In the genomic region with DNA sequence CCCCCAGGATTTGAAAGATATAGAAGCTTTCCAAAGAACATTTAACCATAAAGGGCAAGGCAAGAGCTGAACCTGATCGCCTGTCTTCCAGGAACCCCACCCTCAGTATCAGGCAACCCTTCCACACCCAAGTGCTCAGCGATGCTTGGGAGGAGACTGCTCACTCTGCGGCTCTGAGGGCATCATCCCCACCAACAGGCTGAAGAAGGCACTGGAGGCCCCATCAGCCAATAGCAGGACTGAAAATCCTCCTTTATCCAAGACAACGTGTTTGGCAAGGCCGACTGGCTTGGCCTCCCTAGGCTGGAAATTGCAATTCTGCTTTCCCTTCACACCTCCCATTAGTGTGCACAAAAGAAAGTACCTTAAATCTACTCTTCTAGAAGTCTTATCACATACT, we compare ENCODE assay signal across 8 cellular contexts. TPM values are rescaled to one million over a fixed set of nuclear protein-coding genes. Genes with fewer than 3 reads are reported as not detected.
DNase-seq lines count a peak whose midpoint lies in the region; ATAC-seq and TF ChIP-seq lines count a peak whose summit lies in the region.

No MANE protein-coding gene starts in this region.

- H3K27ac Mint-ChIP-seq in T-helper 1 cell treated with Interleukin-12 subunit alpha and Interleukin-12 subunit beta and Interleukin-4 antibody, amounts not matched to agents 30 μg/mL and 1 μg/mL, for 36 hours, result peak overlapping the region; percentile 95

- intact Hi-C loops in PC-3 (cut with micrococcal nuclease), result loop anchor here (2.0 kb wide), 1 partner anchor 52 kb away; no protein-coding TSS in a partner anchor

- peaks cover 18% of the 10 kb centered on the region for H3K4me1 ChIP-seq in PC-3 (ENCODE audit: insufficient read depth, low read length)
- H3K4me1 ChIP-seq in mesodermal cell (ENCODE audit: control insufficient read depth, insufficient read depth, low read length, poor library complexity, severe bottlenecking), result peaks cover 4% of the 10 kb centered on the region
- H3K4me1 ChIP-seq in tibial nerve, result peaks cover 3 to 35% (median 27%) of the 10 kb centered on the region in 4 donors

- peak overlapping the region; percentile 87 for H3K4me2 ChIP-seq in PC-3 (ENCODE audit: low read length)

- no TSS peak for BruUV-seq in PC-3 (replicated peaks; lab: Mats Ljungman, UMichigan)

- peaks cover 51% of the 10 kb centered on the region for H3K79me2 ChIP-seq in PC-3 (ENCODE audit: low read length)

- H3K4me1 Mint-ChIP-seq in T-helper 1 cell treated with Interleukin-12 subunit alpha and Interleukin-12 subunit beta and Interleukin-4 antibody, amounts not matched to agents 30 μg/mL and 1 μg/mL, for 36 hours (ENCODE audit: low read depth), result peaks cover 35% of the 10 kb centered on the region

- H3K9me2 ChIP-seq in PC-3 (replicated peaks; ENCODE audit: low read length), result no peaks in the 10 kb centered on the region

- POLR2A ChIA-PET in PC-3 (lab: Charles Lee; ENCODE audit: unreplicated experiment), result no interaction called here

- peak overlapping the region; percentile 100; the same call in 1 of the 2 replicates for H3K9ac ChIP-seq in PC-3 (ENCODE audit: low read length)

- peaks cover 27% of the 10 kb centered on the region for H4K20me1 ChIP-seq in PC-3 (ENCODE audit: low read length)

- in situ Hi-C loops in brain microvascular endothelial cell (cut with HindIII; ENCODE audit: low pct_ligation_motif_present, low sequenced_read_pairs), result no loop called here

- no peaks in the 10 kb centered on the region for H3K27me3 Mint-ChIP-seq in T-helper 1 cell treated with Interleukin-12 subunit alpha and Interleukin-12 subunit beta and Interleukin-4 antibody, amounts not matched to agents 30 μg/mL and 1 μg/mL, for 36 hours (ENCODE audit: low read depth)

- H3K9me3 Mint-ChIP-seq in T-helper 1 cell treated with Interleukin-12 subunit alpha and Interleukin-12 subunit beta and Interleukin-4 antibody, amounts not matched to agents 30 μg/mL and 1 μg/mL, for 36 hours, result no peaks in the 10 kb centered on the region

- no peak overlapping the region for H2AFZ ChIP-seq in PC-3 (ENCODE audit: low read length)

- 50 to 58% methylated on average over 3 to 5 of the region's 5 CpGs for WGBS in mesodermal cell (ENCODE audit: insufficient coverage in 2 of 2), 2 experiments
- 33 to 42% methylated on average over 5 of the region's 5 CpGs for WGBS in tibial nerve, 2 donors

- H3K27me3 ChIP-seq in PC-3 (ENCODE audit: low read length), result no peaks in the 10 kb centered on the region
- H3K27me3 ChIP-seq in tibial nerve, result no peaks in the 10 kb centered on the region
- no peaks in the 10 kb centered on the region for H3K27me3 ChIP-seq in brain microvascular endothelial cell (replicated peaks)

- peaks cover 15% of the 10 kb centered on the region for H3K36me3 Mint-ChIP-seq in T-helper 1 cell treated with Interleukin-12 subunit alpha and Interleukin-12 subunit beta and Interleukin-4 antibody, amounts not matched to agents 30 μg/mL and 1 μg/mL, for 36 hours (ENCODE audit: low read depth)

- CTCF ChIA-PET in PC-3 (lab: Charles Lee), result no interaction called here

- no peak for TF ChIP-seq POLR2A in tibial nerve (IDR thresholded peaks at IDR 0.05)

- H3K36me3 ChIP-seq in PC-3 (ENCODE audit: low read depth, low read length) (0 out of 2 replicates have a peak, but pooled peaks cover 8% of the 10 kb centered on the region), mesodermal cell (ENCODE audit: control insufficient read depth, insufficient read depth, low read length) (no peaks in the 10 kb centered on the region), tibial nerve (no peaks in the 10 kb centered on the region), brain microvascular endothelial cell (replicated peaks) (peaks cover 3% of the 10 kb centered on the region)

- no peak for TF ChIP-seq EP300 in tibial nerve (IDR thresholded peaks at IDR 0.05)

- peak overlapping the region; percentile 100 for H3K4me3 ChIP-seq in PC-3 (ENCODE audit: low read length)
- H3K4me3 ChIP-seq in coronary artery, result peak overlapping the region; percentile 88
- H3K4me3 ChIP-seq in mesodermal cell (ENCODE audit: extremely low read depth, insufficient read depth, low read length, poor library complexity, severe bottlenecking), result peak overlapping the region; percentile 96
- peak overlapping the region in 2 of 4 donors; percentile 97 to 99 for H3K4me3 ChIP-seq in tibial nerve
- no peak overlapping the region for H3K4me3 ChIP-seq in brain microvascular endothelial cell (ENCODE audit: low read depth, low read length)

- no peak for ATAC-seq in PC-3
- no peak for ATAC-seq in HG03039 (IDR thresholded peaks at IDR 0.05; ENCODE audit: unreplicated experiment)

- H3K4me3 Mint-ChIP-seq in T-helper 1 cell treated with Interleukin-12 subunit alpha and Interleukin-12 subunit beta and Interleukin-4 antibody, amounts not matched to agents 30 μg/mL and 1 μg/mL, for 36 hours, result peak overlapping the region; percentile 85

- no peak overlapping the region for H3K27ac ChIP-seq in PC-3 (ENCODE audit: low read length)
- H3K27ac ChIP-seq in coronary artery, result peak overlapping the region; percentile 99 to 100
- H3K27ac ChIP-seq in mesodermal cell (ENCODE audit: low read depth, low read length, severe bottlenecking), result no peak overlapping the region
- H3K27ac ChIP-seq in tibial nerve, result peak overlapping the region; percentile 99 to 100 (median 100)
- H3K27ac ChIP-seq in brain microvascular endothelial cell, result no peak overlapping the region

- TF ChIP-seq CTCF in PC-3 (conservative IDR thresholded peaks at IDR 0.05; ENCODE audit: low read depth, low read length) (no peak), coronary artery (IDR thresholded peaks at IDR 0.05) (no peak), tibial nerve (IDR thresholded peaks at IDR 0.05) (peak in 2 of 5 experiments; percentile 5), brain microvascular endothelial cell (IDR thresholded peaks at IDR 0.05; ENCODE audit: low read depth, low read length, missing control alignments) (no peak)

- H3K9me3 ChIP-seq in PC-3 (ENCODE audit: low read length) (no peaks in the 10 kb centered on the region), mesodermal cell (ENCODE audit: control insufficient read depth, low read length) (no peaks in the 10 kb centered on the region), tibial nerve (no peaks in the 10 kb centered on the region)

- DNase-seq in T-helper 1 cell (no peak), PC-3 (no peak), coronary artery (ENCODE audit: low spot score) (no peak), tibial nerve (ENCODE audit: low spot score in 2 of 2) (peak in 1 of 2 donors; percentile 7), brain microvascular endothelial cell (no peak)

- H3F3A ChIP-seq in PC-3 (ENCODE audit: low read length, unreplicated experiment), result no peaks in the 10 kb centered on the region

RNA-seq across cellular contexts. Expression of a gene that starts 1.4 kb away (rescaled TPM):
- 184 and 292 TPM in 2 replicates for total RNA-seq in PC-3 (2014; rRNA removed)
- polyA plus RNA-seq in mesodermal cell (2013, experiment 1 of 2), result 210 TPM
- 180 TPM for polyA plus RNA-seq in mesodermal cell (2013, experiment 2 of 2)
- total RNA-seq in tibial nerve, result 100 to 1,000 TPM in 3 of 4 donors, 10 to 100 TPM in 1; 42.8 to 227 (median 149) TPM

RNA-seq across cellular contexts. Expression of a gene that starts 50.5 kb away (rescaled TPM):
- total RNA-seq in PC-3 (2014; rRNA removed) (197 and 220 TPM in 2 replicates), tibial nerve (100 to 1,000 TPM; 173 to 311 (median 209) TPM)
- polyA plus RNA-seq in mesodermal cell (2013, experiment 1 of 2), result 672 TPM
- 691 TPM for polyA plus RNA-seq in mesodermal cell (2013, experiment 2 of 2)

Comparison
In these comparisons a context has a peak if more than half of its experiments do, and no peak if none do; other contexts are left out.
1. H3K27ac ChIP-seq: peak in coronary artery (2 of 2) and tibial nerve (4 of 4); none in PC-3 (single experiment), mesodermal cell (single experiment) and brain microvascular endothelial cell (single experiment).